24 cellular contexts compared by ENCODE assay signal in genomic region chr20:39016076-39016475, GRCh38. TPM values are rescaled to one million over a fixed set of nuclear protein-coding genes. Genes with fewer than 3 reads are reported as not detected.
DNase-seq lines count a peak whose midpoint lies in the region; ATAC-seq lines count a peak whose summit lies in the region.
"Had no signal": no experiment of that assay in that cellular context is flagged by ENCODE, and none has a peak within 500 bp of the region (broad histone marks: within the 10 kb centered on the region; RNA-seq: fewer than 3 reads in every experiment).

No MANE protein-coding gene starts in this region.

- H3K9me3 ChIP-seq in T-helper 17 cell (ENCODE audit: control insufficient read depth, low read length, poor library complexity, severe bottlenecking), result no peaks in the 10 kb centered on the region
- H3K9me3 ChIP-seq: heart left ventricle, prostate gland, upper lobe of left lung had no signal

- no peak for ATAC-seq in T-helper 17 cell
- ATAC-seq: heart left ventricle, SK-N-SH treated with all-trans-retinoic acid at 6 μM for 48 hours had no signal

- peak; percentile 18 for DNase-seq in DMS53 (lab: John Stamatoyannopoulos, UW)
- no peak for DNase-seq in DMS53 treated with DMSO at 0.1 percent for 48 hours (lab: John Stamatoyannopoulos, UW; ENCODE audit: unreplicated experiment)
- DNase-seq in CD1c-positive myeloid dendritic cell (ENCODE audit: extremely low spot score), result peak; percentile 5
- peak; percentile 5 for DNase-seq in RPMI7951 (ENCODE audit: low read depth)
- DNase-seq in epithelial cell of prostate (ENCODE audit: low read depth, low spot score), result peak; percentile 40
- DNase-seq in HuH-7 (ENCODE audit: low spot score), result no peak
- DNase-seq in effector CD4-positive, alpha-beta T cell, result no peak
- no peak for DNase-seq in T-helper 17 cell
- DNase-seq: activated naive CD4-positive, alpha-beta T cell treated with anti-CD3 and anti-CD28 coated beads, Interleukin-2, amount 50 U/mL, for 16 hours; AML-193; aorta; DND-41; GOT3; heart left ventricle; NCI-H510A treated with DMSO at 0.1 percent for 48 hours; stimulated activated CD8-positive, alpha-beta memory T cell treated with anti-CD3 and anti-CD28 coated beads, Interleukin-4, amount 100 ng/mL, for 48 hours; upper lobe of left lung had no signal

- H3K27ac Mint-ChIP-seq in T-helper 17 cell, result no peak overlapping the region
- H3K27ac Mint-ChIP-seq: dendritic cell treated with granulocyte-macrophage colony-stimulating factor and Interleukin-4, amounts not matched to agents 40 ng/mL and 50 ng/mL, for 4 days had no signal

- peak overlapping the region; percentile 66 for H3K27ac ChIP-seq in epithelial cell of prostate
- H3K27ac ChIP-seq: 22Rv1, heart left ventricle, KMS-11, prostate gland, RWPE1, upper lobe of left lung, VCaP had no signal

- no peak overlapping the region for H3K4me3 Mint-ChIP-seq in T-helper 17 cell
- H3K4me3 Mint-ChIP-seq: dendritic cell treated with granulocyte-macrophage colony-stimulating factor and Interleukin-4, amounts not matched to agents 40 ng/mL and 50 ng/mL, for 4 days had no signal

- peaks cover 15% of the 10 kb centered on the region for H3K36me3 Mint-ChIP-seq in T-helper 17 cell (ENCODE audit: low read depth)

- H3K27me3 Mint-ChIP-seq in T-helper 17 cell, result no peaks in the 10 kb centered on the region
- H3K27me3 Mint-ChIP-seq: dendritic cell treated with granulocyte-macrophage colony-stimulating factor and Interleukin-4, amounts not matched to agents 40 ng/mL and 50 ng/mL, for 4 days had no signal

- peaks cover 14% of the 10 kb centered on the region for H3K4me1 Mint-ChIP-seq in T-helper 17 cell

RNA-seq across cellular contexts. Expression of gene DHX35, which starts 53.9 kb away (rescaled TPM):
- total RNA-seq in RPMI7951 (2014; rRNA removed; shearing (Covaris generic)), result 13.4 and 14.5 TPM in 2 replicates
- 1 to 10 TPM; 8.0 to 9.9 TPM for total RNA-seq in T-helper 17 cell

Comparison
In these comparisons a context has a peak if more than half of its experiments do, and no peak if none do; other contexts are left out.
1. DNase-seq: peak in DMS53 (single experiment), CD1c-positive myeloid dendritic cell (single experiment), RPMI7951 (single experiment) and epithelial cell of prostate (single experiment); none in DMS53 treated with DMSO at 0.1 percent for 48 hours (single experiment), HuH-7 (single experiment), effector CD4-positive, alpha-beta T cell (single experiment) and T-helper 17 cell (0 of 3).